In the genomic region with DNA sequence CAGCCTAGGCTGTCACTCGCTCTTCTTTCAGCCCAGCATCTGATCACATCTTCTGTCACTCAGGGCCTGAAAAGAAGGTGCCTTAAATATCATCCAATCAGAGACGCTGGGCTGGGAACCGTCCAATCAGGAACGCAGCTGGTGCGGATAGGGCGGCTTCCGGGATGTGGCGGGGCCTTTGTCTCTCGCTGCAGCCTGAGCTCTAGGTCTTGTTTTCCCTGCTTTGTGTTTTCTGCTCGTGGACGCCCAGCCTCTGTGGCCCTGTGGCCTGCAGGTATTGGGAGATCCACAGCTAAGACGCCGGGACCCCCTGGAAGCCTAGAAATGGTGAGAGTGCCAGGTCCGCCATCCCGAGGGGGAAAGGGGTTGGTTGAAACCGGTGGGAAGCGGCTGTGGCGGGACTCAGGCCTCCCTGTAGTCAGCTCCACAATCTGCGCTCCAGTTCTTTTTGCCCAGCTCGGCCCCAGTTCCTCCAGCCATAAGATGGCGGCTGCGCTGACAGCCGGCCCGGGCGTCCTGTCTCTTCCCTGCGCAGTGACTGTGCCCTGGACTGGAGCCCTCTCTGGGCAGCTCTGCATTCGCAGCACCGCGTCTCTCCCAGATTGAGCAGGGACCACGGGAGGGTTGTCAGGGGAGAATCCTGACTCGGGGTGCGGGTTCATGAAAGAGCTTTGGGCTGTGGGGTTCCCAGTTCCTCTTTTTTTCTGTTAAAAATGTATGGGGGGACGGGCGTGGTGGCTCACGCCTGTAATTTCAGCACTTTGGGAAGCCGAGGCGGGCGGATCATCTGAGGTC, we compare ENCODE assay signal across 8 cellular contexts. TPM values are rescaled to one million over a fixed set of nuclear protein-coding genes. Genes with fewer than 3 reads are reported as not detected.
A peak's percentile ranks its signal among the peaks of the same experiment; 100 is the strongest.
DNase-seq lines count a peak whose midpoint lies in the region; ATAC-seq and TF ChIP-seq lines count a peak whose summit lies in the region.

A gene (plus strand): TSS at position 175 of the 795 bp plus-strand sequence. CDS start 150 bp downstream, at position 325.

- DNase-seq in AG10803 (ENCODE audit: low read depth) (peak; percentile 88), NCI-H82 treated with DMSO at 0.1 percent for 48 hours (lab: John Stamatoyannopoulos, UW; ENCODE audit: unreplicated experiment) (peak; percentile 50), mesendoderm (peak; percentile 98)
- peak; percentile 97 for DNase-seq in activated CD8-positive, alpha-beta memory T cell treated with anti-CD3 and anti-CD28 coated beads, Interleukin-2, amount 10 ng/mL, durations not matched to agents 7 days and 5 days
- peak; percentile 68 for DNase-seq in stimulated activated CD8-positive, alpha-beta memory T cell treated with anti-CD3 and anti-CD28 coated beads, Interleukin-12 subunit alpha, Interleukin-12 subunit beta, amount 100 ng/mL, for 4 hours (ENCODE audit: low read depth)

- WGBS in mesendoderm (ENCODE audit: extremely low coverage, insufficient coverage, low lambda C conversion rate) = no CpG with 5 or more reads among the region's 38 CpGs

- H2AK5ac ChIP-seq in mesendoderm (ENCODE audit: low read length) = no peak within 1 kb of the TSS

- H3K9me3 Mint-ChIP-seq in activated CD8-positive, alpha-beta memory T cell treated with anti-CD3 and anti-CD28 coated beads, Interleukin-2, amount 10 ng/mL, durations not matched to agents 7 days and 5 days (ENCODE audit: low read depth) = peaks cover 5% of the 10 kb centered on the region

- ATAC-seq in GM19043 (IDR thresholded peaks at IDR 0.05; ENCODE audit: low read depth, unreplicated experiment) (peak; percentile 90), HG03378 (IDR thresholded peaks at IDR 0.05; ENCODE audit: unreplicated experiment) (peak; percentile 93)
- peak; percentile 99 for ATAC-seq in activated CD8-positive, alpha-beta memory T cell treated with anti-CD3 and anti-CD28 coated beads, Interleukin-2, amount 10 ng/mL, durations not matched to agents 7 days and 5 days

- peak within 1 kb of the TSS; percentile 48 for H3K4me2 ChIP-seq in mesendoderm (ENCODE audit: low read length)

- peak within 1 kb of the TSS; percentile 94 for H3K27ac ChIP-seq in mesendoderm (ENCODE audit: low read depth, low read length)

- H3K36me3 Mint-ChIP-seq in activated CD8-positive, alpha-beta memory T cell treated with anti-CD3 and anti-CD28 coated beads, Interleukin-2, amount 10 ng/mL, durations not matched to agents 7 days and 5 days = peaks cover 44% of the 10 kb centered on the region

- H3K4me1 ChIP-seq in endocrine pancreas (ENCODE audit: control insufficient read depth, insufficient read depth, low read length) (no peaks in the 10 kb centered on the region), mesendoderm (ENCODE audit: control insufficient read depth, low read depth, low read length) (no peaks in the 10 kb centered on the region)

- peak within 1 kb of the TSS; percentile 99 for H3K27ac Mint-ChIP-seq in activated CD8-positive, alpha-beta memory T cell treated with anti-CD3 and anti-CD28 coated beads, Interleukin-2, amount 10 ng/mL, durations not matched to agents 7 days and 5 days

- peak within 1 kb of the TSS; percentile 90 for H3K18ac ChIP-seq in mesendoderm (ENCODE audit: low read length)

- no peak within 1 kb of the TSS for H4K8ac ChIP-seq in mesendoderm (ENCODE audit: low read depth, low read length)

- H3K9ac ChIP-seq in endocrine pancreas (ENCODE audit: control insufficient read depth, insufficient read depth, low read length) (peak within 1 kb of the TSS; percentile 32), mesendoderm (ENCODE audit: low read length) (peak within 1 kb of the TSS; percentile 94)

- no peaks in the 10 kb centered on the region for H3K27me3 Mint-ChIP-seq in activated CD8-positive, alpha-beta memory T cell treated with anti-CD3 and anti-CD28 coated beads, Interleukin-2, amount 10 ng/mL, durations not matched to agents 7 days and 5 days

- H2BK120ac ChIP-seq in mesendoderm (ENCODE audit: low read depth, low read length) = no peak within 1 kb of the TSS

- peak within 1 kb of the TSS; percentile 83 for H3K4me3 ChIP-seq in AG10803 (ENCODE audit: low read length)
- peak within 1 kb of the TSS; percentile 61 for H3K4me3 ChIP-seq in endocrine pancreas (ENCODE audit: control insufficient read depth, insufficient read depth, low read length)
- H3K4me3 ChIP-seq in mesendoderm (ENCODE audit: low read length) = peak within 1 kb of the TSS; percentile 88

- CTCF ChIA-PET in activated CD8-positive, alpha-beta memory T cell treated with anti-CD3 and anti-CD28 coated beads, Interleukin-2, amount 10 ng/mL, durations not matched to agents 7 days and 5 days (lab: Charles Lee) = interaction anchor here (1.2 kb wide), 1 partner anchor 97 kb away, joined by 4 read pairs; a partner anchor contains a TSS

- peaks cover 24% of the 10 kb centered on the region for H3K4me1 Mint-ChIP-seq in activated CD8-positive, alpha-beta memory T cell treated with anti-CD3 and anti-CD28 coated beads, Interleukin-2, amount 10 ng/mL, durations not matched to agents 7 days and 5 days

- peak within 1 kb of the TSS; percentile 81 for H3K4ac ChIP-seq in mesendoderm (ENCODE audit: low read depth, low read length)

- no peak for TF ChIP-seq CTCF in AG10803 (conservative IDR thresholded peaks at IDR 0.05; ENCODE audit: low read length)

- H2BK15ac ChIP-seq in mesendoderm (replicated peaks; ENCODE audit: low read depth) = no peak within 1 kb of the TSS

- H3K79me2 ChIP-seq in mesendoderm (ENCODE audit: control insufficient read depth, insufficient read depth, low read length) = peaks cover 18% of the 10 kb centered on the region

- peak within 1 kb of the TSS; percentile 96 for H3K4me3 Mint-ChIP-seq in activated CD8-positive, alpha-beta memory T cell treated with anti-CD3 and anti-CD28 coated beads, Interleukin-2, amount 10 ng/mL, durations not matched to agents 7 days and 5 days

- H3K79me1 ChIP-seq in mesendoderm (ENCODE audit: low read length) = peaks cover 7% of the 10 kb centered on the region

- H3K27me3 ChIP-seq in endocrine pancreas (ENCODE audit: control insufficient read depth, insufficient read depth, low read length) (no peaks in the 10 kb centered on the region), mesendoderm (ENCODE audit: insufficient read depth, low read length, poor library complexity) (no peaks in the 10 kb centered on the region)

- no peaks in the 10 kb centered on the region for H3K9me3 ChIP-seq in endocrine pancreas (ENCODE audit: control insufficient read depth, low read length)

- peak within 1 kb of the TSS; percentile 80 for H2BK5ac ChIP-seq in mesendoderm (ENCODE audit: low read length)

- H4K5ac ChIP-seq in mesendoderm (ENCODE audit: low read length) = no peak within 1 kb of the TSS

- H3K36me3 ChIP-seq in endocrine pancreas (ENCODE audit: control insufficient read depth, insufficient read depth, low read length) = no peaks in the 10 kb centered on the region
- H3K36me3 ChIP-seq in mesendoderm (ENCODE audit: control insufficient read depth, insufficient read depth, low read length) = no peaks in the 10 kb centered on the region

- H3K56ac ChIP-seq in mesendoderm (ENCODE audit: low read length) = peak within 1 kb of the TSS; percentile 93

- no peak within 1 kb of the TSS for H3K23ac ChIP-seq in mesendoderm (ENCODE audit: low read length)

RNA-seq across cellular contexts. Expression of the gene that starts here (rescaled TPM):
- total RNA-seq in activated CD8-positive, alpha-beta memory T cell treated with anti-CD3 and anti-CD28 coated beads, Interleukin-2, amount 10 ng/mL, durations not matched to agents 7 days and 5 days = 10 to 100 TPM; 15.4 to 20.6 TPM
- polyA plus RNA-seq in mesendoderm (2013, experiment 1 of 2) = 23.4 TPM
- polyA plus RNA-seq in mesendoderm (2013, experiment 2 of 2) = 24.3 TPM

Comparison
In these comparisons a context has a peak if more than half of its experiments do, and no peak if none do; other contexts are left out.
1. Peak in every context shown above with its lines: DNase-seq, ATAC-seq, H3K4me3 ChIP-seq and H3K27ac ChIP-seq.